Comparison of ENCODE assay signal across 27 cellular contexts in the genomic region with DNA sequence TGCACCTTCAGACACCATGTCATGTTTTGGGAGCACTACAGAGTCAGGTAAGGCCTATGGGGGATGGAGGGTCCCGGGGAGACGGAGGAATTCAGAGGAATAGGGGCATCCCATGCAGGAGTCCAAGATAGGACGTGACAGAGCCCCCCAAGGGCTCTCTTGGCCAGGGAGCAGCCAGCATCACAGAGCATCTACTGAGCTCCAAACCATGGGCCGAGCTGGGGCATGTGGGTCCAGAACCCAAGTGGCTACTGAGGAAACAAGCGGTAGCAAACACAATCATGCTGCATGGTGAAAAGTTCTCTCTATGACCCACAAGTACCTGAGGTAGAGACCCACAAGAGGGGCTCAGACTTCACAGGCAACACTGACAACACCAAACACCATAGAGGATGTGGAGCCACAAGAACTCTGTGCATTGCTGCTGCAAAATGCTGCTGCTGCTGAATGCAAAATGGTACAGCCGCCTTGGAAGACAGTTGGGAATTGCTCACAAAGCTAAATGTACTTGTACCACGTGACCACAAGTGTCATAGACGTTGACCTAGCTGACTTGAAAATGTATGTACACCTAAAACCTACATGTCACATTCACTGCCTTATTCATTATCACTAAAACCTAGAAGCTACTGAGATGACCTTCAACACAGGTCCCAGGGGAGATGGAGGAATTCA. TPM values are rescaled to one million over a fixed set of nuclear protein-coding genes. Genes with fewer than 3 reads are reported as not detected.
"Had no signal": no experiment of that assay in that cellular context is flagged by ENCODE, and none has a peak within 500 bp of the region (broad histone marks: within the 10 kb centered on the region; RNA-seq: fewer than 3 reads in every experiment).

No MANE protein-coding gene starts in this region.

- ATAC-seq: heart left ventricle; left colon; left ventricle myocardium superior; natural killer cell treated with Interleukin-12 subunit alpha and Interleukin-12 subunit beta and Interleukin-15 and Interleukin-18, amount 100 ng/mL, for 72 hours; pancreas had no signal

- H3K27me3 ChIP-seq: heart left ventricle, neural progenitor cell, pancreas, thyroid gland had no signal

- H3K27ac Mint-ChIP-seq: natural killer cell treated with Interleukin-12 subunit alpha and Interleukin-12 subunit beta and Interleukin-15 and Interleukin-18, amount 100 ng/mL, for 72 hours; neural progenitor cell; type B pancreatic cell had no signal

- H3K4me1 ChIP-seq: heart left ventricle, thyroid gland had no signal

- H3K36me3 ChIP-seq: heart left ventricle, neural progenitor cell, pancreas, thyroid gland had no signal

- DNase-seq: cerebellar nuclear complex; dermis blood vessel endothelial cell; effector CD4-positive, alpha-beta T cell; heart left ventricle; hippocampal formation; left colon; left ventricle myocardium superior; nucleus accumbens; pancreas; small intestine; stimulated activated CD4-positive, alpha-beta T cell treated with anti-CD3 and anti-CD28 coated beads, Interleukin-12 subunit alpha, Interleukin-12 subunit beta, amount 100 ng/mL, for 4 hours; stimulated activated naive CD4-positive, alpha-beta T cell treated with Interleukin-2 at 50 U/mL for 16 hours; thyroid gland had no signal

- FAIRE-seq: pancreas, small intestine, urothelium cell line had no signal

- H3K9ac ChIP-seq: neural progenitor cell had no signal

- H3K9me3 ChIP-seq: heart left ventricle, pancreas, thyroid gland had no signal

- H3K9me3 Mint-ChIP-seq: natural killer cell treated with Interleukin-12 subunit alpha and Interleukin-12 subunit beta and Interleukin-15 and Interleukin-18, amount 100 ng/mL, for 72 hours; type B pancreatic cell had no signal

- H3K4me3 ChIP-seq: heart left ventricle, neural progenitor cell, pancreas, thyroid gland had no signal

- H3K4me2 ChIP-seq: neural progenitor cell had no signal

- H3K36me3 Mint-ChIP-seq: natural killer cell treated with Interleukin-12 subunit alpha and Interleukin-12 subunit beta and Interleukin-15 and Interleukin-18, amount 100 ng/mL, for 72 hours; neural progenitor cell; type B pancreatic cell had no signal

- H2AFZ ChIP-seq: neural progenitor cell had no signal

- H3K4me3 Mint-ChIP-seq: natural killer cell treated with Interleukin-12 subunit alpha and Interleukin-12 subunit beta and Interleukin-15 and Interleukin-18, amount 100 ng/mL, for 72 hours; neural progenitor cell; type B pancreatic cell had no signal

- H3K27ac ChIP-seq: heart left ventricle, neural progenitor cell, pancreas, thyroid gland had no signal

- H3K4me1 Mint-ChIP-seq: neural progenitor cell had no signal

RNA-seq across cellular contexts. Expression of gene MAS1L, which starts 33.4 kb away (rescaled TPM):
- total RNA-seq: dermis blood vessel endothelial cell; fibroblast of lung; frontal cortex; glomerular endothelial cell; heart left ventricle; kidney epithelial cell; lung microvascular endothelial cell; mesenteric fat pad; mononuclear cell; myocyte; natural killer cell treated with Interleukin-12 subunit alpha and Interleukin-12 subunit beta and Interleukin-15 and Interleukin-18, amount 100 ng/mL, for 72 hours; pancreas; pulmonary artery endothelial cell; thyroid gland had no signal
- polyA plus RNA-seq: esophagus, fibroblast of lung, heart left ventricle, pancreas, small intestine had no signal

RNA-seq across cellular contexts. Expression of gene UBD, which starts 38.4 kb away (rescaled TPM):
- total RNA-seq: fibroblast of lung, frontal cortex, left ventricle myocardium superior, mesenteric fat pad, mononuclear cell, myocyte had no signal
